Comparison of ENCODE assay signal across 20 cellular contexts in genomic region chr2:58574873-58575272, GRCh38.
"Had no signal": no experiment of that assay in that cellular context is flagged by ENCODE, and none has a peak within 500 bp of the region (broad histone marks: within the 10 kb centered on the region; RNA-seq: fewer than 3 reads in every experiment).

No MANE protein-coding gene starts in this region.

- H3K27me3 ChIP-seq: neural progenitor cell, ovary, right lobe of liver, tibial artery, upper lobe of left lung, uterus had no signal

- H3K9ac ChIP-seq: neural progenitor cell had no signal

- H3K9me3 ChIP-seq: heart left ventricle, ovary, prostate gland, right lobe of liver, tibial artery, upper lobe of left lung, uterus had no signal

- H3K36me3 ChIP-seq: heart left ventricle, neural progenitor cell, ovary, prostate gland, right lobe of liver, tibial artery, upper lobe of left lung, uterus had no signal

- DNase-seq: effector memory CD4-positive, alpha-beta T cell; heart left ventricle; hippocampal formation; kidney glomerular epithelial cell; natural killer cell; nucleus accumbens; ovary; right lobe of liver; stimulated activated CD4-positive, alpha-beta T cell treated with anti-CD3 and anti-CD28 coated beads, Interleukin-4, amount 100 ng/mL, for 24 hours; tibial artery; upper lobe of left lung; uterus had no signal

- H3K4me2 ChIP-seq: neural progenitor cell had no signal

- H3K27ac ChIP-seq: heart left ventricle, neural progenitor cell, ovary, prostate gland, right lobe of liver, tibial artery, upper lobe of left lung, uterus had no signal

- H3K9me3 Mint-ChIP-seq: natural killer cell; stimulated activated memory B cell treated with anti-CD40 and anti-IgM and Interleukin-4, amounts not matched to agents 10 μg/mL and 1 μg/mL and 100 μg/mL, for 72 hours; stimulated activated naive CD8-positive, alpha-beta T cell treated with anti-CD3 and anti-CD28 coated beads, Interleukin-15, Interleukin-2, amounts not matched to agents 100 ng/mL and 50 ng/mL, for 24 hours had no signal

- H3K4me3 Mint-ChIP-seq: mesothelial cell of epicardium; natural killer cell; neural progenitor cell; stimulated activated memory B cell treated with anti-CD40 and anti-IgM and Interleukin-4, amounts not matched to agents 10 μg/mL and 1 μg/mL and 100 μg/mL, for 72 hours; stimulated activated naive CD8-positive, alpha-beta T cell treated with anti-CD3 and anti-CD28 coated beads, Interleukin-15, Interleukin-2, amounts not matched to agents 100 ng/mL and 50 ng/mL, for 24 hours had no signal

- H3K36me3 Mint-ChIP-seq: mesothelial cell of epicardium; natural killer cell; neural progenitor cell; stimulated activated memory B cell treated with anti-CD40 and anti-IgM and Interleukin-4, amounts not matched to agents 10 μg/mL and 1 μg/mL and 100 μg/mL, for 72 hours had no signal

- H3K4me3 ChIP-seq: heart left ventricle, neural progenitor cell, ovary, prostate gland, right lobe of liver, tibial artery, upper lobe of left lung, uterus had no signal

- H3K27ac Mint-ChIP-seq: mesothelial cell of epicardium; natural killer cell; neural progenitor cell; stimulated activated memory B cell treated with anti-CD40 and anti-IgM and Interleukin-4, amounts not matched to agents 10 μg/mL and 1 μg/mL and 100 μg/mL, for 72 hours; stimulated activated naive CD8-positive, alpha-beta T cell treated with anti-CD3 and anti-CD28 coated beads, Interleukin-15, Interleukin-2, amounts not matched to agents 100 ng/mL and 50 ng/mL, for 24 hours had no signal

- H2AFZ ChIP-seq: neural progenitor cell had no signal

- H3K4me1 ChIP-seq: heart left ventricle, neural progenitor cell, prostate gland, right lobe of liver, tibial artery, upper lobe of left lung, uterus had no signal

- FAIRE-seq: endometrium, frontal cortex, islet of Langerhans had no signal
